26 cellular contexts compared by ENCODE assay signal in genomic region chr10:8829592-8829991, GRCh38.
"Had no signal": no experiment of that assay in that cellular context is flagged by ENCODE, and none has a peak within 500 bp of the region (broad histone marks: within the 10 kb centered on the region; RNA-seq: fewer than 3 reads in every experiment).

No MANE protein-coding gene starts in this region.

- H3K27ac ChIP-seq: ascending aorta, brain microvascular endothelial cell, esophagus muscularis mucosa, heart right ventricle, left ventricle myocardium inferior, right lobe of liver, skin epidermis, suprapubic skin, tibial artery had no signal

- H3K4me1 ChIP-seq: ascending aorta, esophagus muscularis mucosa, heart right ventricle, left ventricle myocardium inferior, right lobe of liver, suprapubic skin, tibial artery had no signal

- H3K4me3 ChIP-seq: ascending aorta, esophagus muscularis mucosa, heart right ventricle, left ventricle myocardium inferior, lung, mucosa of descending colon, right lobe of liver, skin epidermis, suprapubic skin, tibial artery had no signal

- H3K36me3 ChIP-seq: ascending aorta, brain microvascular endothelial cell, esophagus muscularis mucosa, heart right ventricle, left ventricle myocardium inferior, right lobe of liver, suprapubic skin, tibial artery had no signal

- H3K27me3 ChIP-seq: ascending aorta, brain microvascular endothelial cell, esophagus muscularis mucosa, heart right ventricle, right lobe of liver, suprapubic skin, tibial artery had no signal

- H3K27ac Mint-ChIP-seq: activated naive CD8-positive, alpha-beta T cell treated with anti-CD3 and anti-CD28 coated beads for 36 hours; activated T-cell treated with anti-CD3 and anti-CD28 coated beads, Interleukin-2, amount 50 U/mL, for 72 hours; effector memory CD8-positive, alpha-beta T cell; nephron; stimulated activated effector memory CD8-positive, alpha-beta T cell treated with anti-CD3 and anti-CD28 coated beads, Interleukin-12 subunit alpha, Interleukin-12 subunit beta, amount 100 ng/mL, for 72 hours had no signal

- H3K9me3 Mint-ChIP-seq: activated naive CD8-positive, alpha-beta T cell treated with anti-CD3 and anti-CD28 coated beads for 36 hours; nephron; stimulated activated effector memory CD8-positive, alpha-beta T cell treated with anti-CD3 and anti-CD28 coated beads, Interleukin-12 subunit alpha, Interleukin-12 subunit beta, amount 100 ng/mL, for 72 hours had no signal

- ATAC-seq: activated T-cell treated with anti-CD3 and anti-CD28 coated beads, Interleukin-2, amount 50 U/mL, for 72 hours; effector memory CD8-positive, alpha-beta T cell; heart right ventricle; mucosa of descending colon; right lobe of liver; stimulated activated effector memory CD8-positive, alpha-beta T cell treated with anti-CD3 and anti-CD28 coated beads, Interleukin-12 subunit alpha, Interleukin-12 subunit beta, amount 100 ng/mL, for 72 hours had no signal

- H3K36me3 Mint-ChIP-seq: activated naive CD8-positive, alpha-beta T cell treated with anti-CD3 and anti-CD28 coated beads for 36 hours; stimulated activated effector memory CD8-positive, alpha-beta T cell treated with anti-CD3 and anti-CD28 coated beads, Interleukin-12 subunit alpha, Interleukin-12 subunit beta, amount 100 ng/mL, for 72 hours had no signal

- H3K4me3 Mint-ChIP-seq: activated naive CD8-positive, alpha-beta T cell treated with anti-CD3 and anti-CD28 coated beads for 36 hours; effector memory CD8-positive, alpha-beta T cell; nephron; stimulated activated effector memory CD8-positive, alpha-beta T cell treated with anti-CD3 and anti-CD28 coated beads, Interleukin-12 subunit alpha, Interleukin-12 subunit beta, amount 100 ng/mL, for 72 hours had no signal

- DNase-seq: activated CD4-positive, alpha-beta T cell treated with anti-CD3 and anti-CD28 coated beads for 4 hours; activated CD4-positive, alpha-beta T cell treated with anti-CD3 and anti-CD28 coated beads, Interleukin-2, amount 50 U/mL, for 4 hours; activated CD4-positive, CD25-positive, alpha-beta regulatory T cell; activated effector memory CD4-positive, alpha-beta T cell treated with Interleukin-2 at 50 U/mL for 16 hours; activated naive CD4-positive, alpha-beta T cell treated with Interleukin-2 at 50 U/mL for 16 hours; activated naive CD8-positive, alpha-beta T cell treated with anti-CD3 and anti-CD28 coated beads for 36 hours; activated T-cell treated with anti-CD3 and anti-CD28 coated beads for 4 hours; activated T-cell treated with anti-CD3 and anti-CD28 coated beads, Interleukin-2, amount 50 U/mL, for 72 hours; brain microvascular endothelial cell; caudate nucleus; cortex of kidney; effector memory CD8-positive, alpha-beta T cell; foreskin melanocyte; heart right ventricle; left ventricle myocardium inferior; mucosa of descending colon; right lobe of liver; stimulated activated CD4-positive, alpha-beta T cell treated with anti-CD3 and anti-CD28 coated beads, Interleukin-4, amount 100 ng/mL, for 24 hours; tibial artery had no signal

- H3K9me3 ChIP-seq: ascending aorta, esophagus muscularis mucosa, heart right ventricle, left ventricle myocardium inferior, mucosa of descending colon, right lobe of liver, suprapubic skin, tibial artery had no signal

- H3K4me1 Mint-ChIP-seq: nephron; stimulated activated effector memory CD8-positive, alpha-beta T cell treated with anti-CD3 and anti-CD28 coated beads, Interleukin-12 subunit alpha, Interleukin-12 subunit beta, amount 100 ng/mL, for 72 hours had no signal
